ENCODE assay signal across 1 cellular context in the genomic region with DNA sequence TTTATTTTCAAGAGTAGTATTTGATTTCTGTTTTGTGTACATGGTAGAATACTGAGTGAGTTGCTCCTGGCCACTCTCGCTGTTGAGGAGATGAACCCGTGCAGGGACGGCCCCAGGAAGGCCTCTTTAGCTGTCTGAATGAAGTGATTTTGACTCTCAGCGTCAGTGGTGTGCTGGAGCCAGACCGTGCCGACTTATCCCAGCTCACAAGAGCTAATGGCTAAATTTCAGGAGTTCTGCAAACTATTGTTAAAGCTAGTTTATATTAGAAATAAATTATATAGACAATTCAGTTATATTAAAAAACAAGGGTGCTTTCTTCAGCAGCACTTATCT.
TF ChIP-seq lines count a peak whose summit lies in the region.

No MANE protein-coding gene starts in this region.

TF ChIP-seq in GM23338, 12 proteins besides CTCF, POLR2A, EP300 and RAD21:
- TF ChIP-seq, protein P1, sequence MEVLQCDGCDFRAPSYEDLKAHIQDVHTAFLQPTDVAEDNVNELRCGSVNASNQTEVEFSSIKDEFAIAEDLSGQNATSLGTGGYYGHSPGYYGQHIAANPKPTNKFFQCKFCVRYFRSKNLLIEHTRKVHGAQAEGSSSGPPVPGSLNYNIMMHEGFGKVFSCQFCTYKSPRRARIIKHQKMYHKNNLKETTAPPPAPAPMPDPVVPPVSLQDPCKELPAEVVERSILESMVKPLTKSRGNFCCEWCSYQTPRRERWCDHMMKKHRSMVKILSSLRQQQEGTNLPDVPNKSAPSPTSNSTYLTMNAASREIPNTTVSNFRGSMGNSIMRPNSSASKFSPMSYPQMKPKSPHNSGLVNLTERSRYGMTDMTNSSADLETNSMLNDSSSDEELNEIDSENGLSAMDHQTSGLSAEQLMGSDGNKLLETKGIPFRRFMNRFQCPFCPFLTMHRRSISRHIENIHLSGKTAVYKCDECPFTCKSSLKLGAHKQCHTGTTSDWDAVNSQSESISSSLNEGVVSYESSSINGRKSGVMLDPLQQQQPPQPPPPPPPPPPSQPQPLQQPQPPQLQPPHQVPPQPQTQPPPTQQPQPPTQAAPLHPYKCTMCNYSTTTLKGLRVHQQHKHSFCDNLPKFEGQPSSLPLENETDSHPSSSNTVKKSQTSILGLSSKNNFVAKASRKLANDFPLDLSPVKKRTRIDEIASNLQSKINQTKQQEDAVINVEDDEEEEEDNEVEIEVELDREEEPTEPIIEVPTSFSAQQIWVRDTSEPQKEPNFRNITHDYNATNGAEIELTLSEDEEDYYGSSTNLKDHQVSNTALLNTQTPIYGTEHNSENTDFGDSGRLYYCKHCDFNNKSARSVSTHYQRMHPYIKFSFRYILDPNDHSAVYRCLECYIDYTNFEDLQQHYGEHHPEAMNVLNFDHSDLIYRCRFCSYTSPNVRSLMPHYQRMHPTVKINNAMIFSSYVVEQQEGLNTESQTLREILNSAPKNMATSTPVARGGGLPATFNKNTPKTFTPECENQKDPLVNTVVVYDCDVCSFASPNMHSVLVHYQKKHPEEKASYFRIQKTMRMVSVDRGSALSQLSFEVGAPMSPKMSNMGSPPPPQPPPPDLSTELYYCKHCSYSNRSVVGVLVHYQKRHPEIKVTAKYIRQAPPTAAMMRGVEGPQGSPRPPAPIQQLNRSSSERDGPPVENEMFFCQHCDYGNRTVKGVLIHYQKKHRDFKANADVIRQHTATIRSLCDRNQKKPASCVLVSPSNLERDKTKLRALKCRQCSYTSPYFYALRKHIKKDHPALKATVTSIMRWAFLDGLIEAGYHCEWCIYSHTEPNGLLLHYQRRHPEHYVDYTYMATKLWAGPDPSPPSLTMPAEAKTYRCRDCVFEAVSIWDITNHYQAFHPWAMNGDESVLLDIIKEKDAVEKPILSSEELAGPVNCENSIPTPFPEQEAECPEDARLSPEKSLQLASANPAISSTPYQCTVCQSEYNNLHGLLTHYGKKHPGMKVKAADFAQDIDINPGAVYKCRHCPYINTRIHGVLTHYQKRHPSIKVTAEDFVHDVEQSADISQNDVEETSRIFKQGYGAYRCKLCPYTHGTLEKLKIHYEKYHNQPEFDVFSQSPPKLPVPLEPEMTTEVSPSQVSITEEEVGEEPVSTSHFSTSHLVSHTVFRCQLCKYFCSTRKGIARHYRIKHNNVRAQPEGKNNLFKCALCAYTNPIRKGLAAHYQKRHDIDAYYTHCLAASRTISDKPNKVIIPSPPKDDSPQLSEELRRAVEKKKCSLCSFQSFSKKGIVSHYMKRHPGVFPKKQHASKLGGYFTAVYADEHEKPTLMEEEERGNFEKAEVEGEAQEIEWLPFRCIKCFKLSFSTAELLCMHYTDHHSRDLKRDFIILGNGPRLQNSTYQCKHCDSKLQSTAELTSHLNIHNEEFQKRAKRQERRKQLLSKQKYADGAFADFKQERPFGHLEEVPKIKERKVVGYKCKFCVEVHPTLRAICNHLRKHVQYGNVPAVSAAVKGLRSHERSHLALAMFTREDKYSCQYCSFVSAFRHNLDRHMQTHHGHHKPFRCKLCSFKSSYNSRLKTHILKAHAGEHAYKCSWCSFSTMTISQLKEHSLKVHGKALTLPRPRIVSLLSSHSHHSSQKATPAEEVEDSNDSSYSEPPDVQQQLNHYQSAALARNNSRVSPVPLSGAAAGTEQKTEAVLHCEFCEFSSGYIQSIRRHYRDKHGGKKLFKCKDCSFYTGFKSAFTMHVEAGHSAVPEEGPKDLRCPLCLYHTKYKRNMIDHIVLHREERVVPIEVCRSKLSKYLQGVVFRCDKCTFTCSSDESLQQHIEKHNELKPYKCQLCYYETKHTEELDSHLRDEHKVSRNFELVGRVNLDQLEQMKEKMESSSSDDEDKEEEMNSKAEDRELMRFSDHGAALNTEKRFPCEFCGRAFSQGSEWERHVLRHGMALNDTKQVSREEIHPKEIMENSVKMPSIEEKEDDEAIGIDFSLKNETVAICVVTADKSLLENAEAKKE (CRISPR knock-in tag; IDR thresholded peaks at IDR 0.05), result no peak
- TF ChIP-seq STAT1 (IDR thresholded peaks at IDR 0.05; ENCODE audit: unreplicated experiment), result no peak
- TF ChIP-seq EZH2 (IDR thresholded peaks at IDR 0.05; ENCODE audit: low read depth, unreplicated experiment), result no peak
- TF ChIP-seq, protein P2, sequence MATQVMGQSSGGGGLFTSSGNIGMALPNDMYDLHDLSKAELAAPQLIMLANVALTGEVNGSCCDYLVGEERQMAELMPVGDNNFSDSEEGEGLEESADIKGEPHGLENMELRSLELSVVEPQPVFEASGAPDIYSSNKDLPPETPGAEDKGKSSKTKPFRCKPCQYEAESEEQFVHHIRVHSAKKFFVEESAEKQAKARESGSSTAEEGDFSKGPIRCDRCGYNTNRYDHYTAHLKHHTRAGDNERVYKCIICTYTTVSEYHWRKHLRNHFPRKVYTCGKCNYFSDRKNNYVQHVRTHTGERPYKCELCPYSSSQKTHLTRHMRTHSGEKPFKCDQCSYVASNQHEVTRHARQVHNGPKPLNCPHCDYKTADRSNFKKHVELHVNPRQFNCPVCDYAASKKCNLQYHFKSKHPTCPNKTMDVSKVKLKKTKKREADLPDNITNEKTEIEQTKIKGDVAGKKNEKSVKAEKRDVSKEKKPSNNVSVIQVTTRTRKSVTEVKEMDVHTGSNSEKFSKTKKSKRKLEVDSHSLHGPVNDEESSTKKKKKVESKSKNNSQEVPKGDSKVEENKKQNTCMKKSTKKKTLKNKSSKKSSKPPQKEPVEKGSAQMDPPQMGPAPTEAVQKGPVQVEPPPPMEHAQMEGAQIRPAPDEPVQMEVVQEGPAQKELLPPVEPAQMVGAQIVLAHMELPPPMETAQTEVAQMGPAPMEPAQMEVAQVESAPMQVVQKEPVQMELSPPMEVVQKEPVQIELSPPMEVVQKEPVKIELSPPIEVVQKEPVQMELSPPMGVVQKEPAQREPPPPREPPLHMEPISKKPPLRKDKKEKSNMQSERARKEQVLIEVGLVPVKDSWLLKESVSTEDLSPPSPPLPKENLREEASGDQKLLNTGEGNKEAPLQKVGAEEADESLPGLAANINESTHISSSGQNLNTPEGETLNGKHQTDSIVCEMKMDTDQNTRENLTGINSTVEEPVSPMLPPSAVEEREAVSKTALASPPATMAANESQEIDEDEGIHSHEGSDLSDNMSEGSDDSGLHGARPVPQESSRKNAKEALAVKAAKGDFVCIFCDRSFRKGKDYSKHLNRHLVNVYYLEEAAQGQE (IDR thresholded peaks at IDR 0.05; ENCODE audit: unreplicated experiment), result no peak
- no peak for TF ChIP-seq ZNF114 (CRISPR knock-in tag; IDR thresholded peaks at IDR 0.05)
- TF ChIP-seq NANOG (IDR thresholded peaks at IDR 0.05; ENCODE audit: borderline replicate concordance), result no peak
- no peak for TF ChIP-seq POLR2AphosphoS5 (IDR thresholded peaks at IDR 0.05; ENCODE audit: low read depth)
- TF ChIP-seq JUNB (IDR thresholded peaks at IDR 0.05; ENCODE audit: unreplicated experiment), result no peak
